ENCODE assay signal across 1 cellular context in genomic region chr19:6021878-6022569, GRCh38.
TF ChIP-seq lines count a peak whose summit lies in the region.

No MANE protein-coding gene starts in this region.

TF ChIP-seq in IMR-90, 13 proteins besides CTCF, POLR2A, EP300 and RAD21 (continued from another document):
- TF ChIP-seq ELK1 (IDR thresholded peaks at IDR 0.05; ENCODE audit: borderline replicate concordance, low read depth, low read length), result no peak
- TF ChIP-seq RFX5 (IDR thresholded peaks at IDR 0.05; ENCODE audit: low read depth, low read length), result no peak
- no peak for TF ChIP-seq MXI1 (IDR thresholded peaks at IDR 0.05; ENCODE audit: borderline replicate concordance, low read depth, low read length)
- no peak for TF ChIP-seq CEBPB (IDR thresholded peaks at IDR 0.05; ENCODE audit: low read depth, low read length)
